In genomic region chr22:29555065-29555644, GRCh38 we compare ENCODE assay signal across 10 cellular contexts. TPM values are rescaled to one million over a fixed set of nuclear protein-coding genes. Genes with fewer than 3 reads are reported as not detected.
DNase-seq lines count a peak whose midpoint lies in the region; ATAC-seq and TF ChIP-seq lines count a peak whose summit lies in the region.
"Had no signal": no experiment of that assay in that cellular context is flagged by ENCODE, and none has a peak within 500 bp of the region (broad histone marks: within the 10 kb centered on the region; RNA-seq: fewer than 3 reads in every experiment).

No MANE protein-coding gene starts in this region.

- H4K20me1 ChIP-seq in H9 (ENCODE audit: control insufficient read depth, insufficient read depth, insufficient read length) = no peaks in the 10 kb centered on the region

- H2AFZ ChIP-seq in H9 (ENCODE audit: low read length) = no peak overlapping the region
- no peak overlapping the region for H2AFZ ChIP-seq in mesenchymal stem cell (ENCODE audit: low read depth, low read length)

- ATAC-seq in GM21619 (IDR thresholded peaks at IDR 0.05; ENCODE audit: unreplicated experiment) (no peak), esophagus mucosa (no peak)

- H3K36me3 Mint-ChIP-seq in H9 (ENCODE audit: insufficient read depth in 1 of 3, low read depth in 3 of 3) (peaks cover 47 to 80% (median 76%) of the 10 kb centered on the region in 3 experiments), brain (peaks cover 63% of the 10 kb centered on the region)

- H3K18ac ChIP-seq in H9 (ENCODE audit: insufficient read length, low read depth, low read length) (no peak overlapping the region), mesenchymal stem cell (ENCODE audit: low read depth in 1 of 2, low read length in 2 of 2) (no peak overlapping the region)

- H3K4me3 ChIP-seq in mesenchymal stem cell (ENCODE audit: insufficient read depth in 1 of 2, low read depth in 1 of 2, low read length in 2 of 2) = no peak overlapping the region

- TF ChIP-seq CTCF in H9 (conservative IDR thresholded peaks at IDR 0.05) = no peak
- TF ChIP-seq CTCF in brain (conservative IDR thresholded peaks at IDR 0.05) = no peak

- no peaks in the 10 kb centered on the region for H3K9me3 ChIP-seq in H9 (ENCODE audit: control insufficient read depth, low read depth, low read length)
- H3K9me3 ChIP-seq in mesenchymal stem cell (ENCODE audit: control insufficient read depth, low read length) = no peaks in the 10 kb centered on the region

- H3K79me2 ChIP-seq in H9 (ENCODE audit: insufficient read depth, low read length) = no peaks in the 10 kb centered on the region; the same call in 1 of the 2 replicates

- H3K14ac ChIP-seq in H9 (ENCODE audit: insufficient read depth, low read length) (no peak overlapping the region), mesenchymal stem cell (ENCODE audit: low read length in 2 of 2) (no peak overlapping the region)

- H4K91ac ChIP-seq in H9 (ENCODE audit: insufficient read length, low read depth, low read length) (no peak overlapping the region), mesenchymal stem cell (ENCODE audit: low read length) (no peak overlapping the region)

- H3K27ac ChIP-seq in H9 (ENCODE audit: insufficient read length, low read depth, low read length) (no peak overlapping the region), mesenchymal stem cell (ENCODE audit: low read length, poor library complexity, severe bottlenecking) (no peak overlapping the region)

- peaks cover 5 to 8% of the 10 kb centered on the region in 2 experiments; a peak in 4 of 5 replicates for H3K9me3 Mint-ChIP-seq in H9
- H3K9me3 Mint-ChIP-seq in brain = peaks cover 0 to 7% (median 0%) of the 10 kb centered on the region in 5 experiments

- no peak overlapping the region for H2AK5ac ChIP-seq in H9 (ENCODE audit: insufficient read length, low read length)
- H2AK5ac ChIP-seq in mesenchymal stem cell (ENCODE audit: low read length, severe bottlenecking) = no peak overlapping the region

- H3K56ac ChIP-seq in H9 (ENCODE audit: insufficient read length, low read depth, low read length) = no peak overlapping the region

- H3K23ac ChIP-seq in H9 (ENCODE audit: insufficient read length, low read depth, low read length) (no peak overlapping the region), mesenchymal stem cell (ENCODE audit: low read length in 2 of 2) (no peak overlapping the region)

- H2BK120ac ChIP-seq in H9 (ENCODE audit: low read depth, low read length, poor library complexity, severe bottlenecking) = no peak overlapping the region
- H2BK120ac ChIP-seq in mesenchymal stem cell (ENCODE audit: low read depth, low read length) = no peak overlapping the region

- H3K36me3 ChIP-seq in mesenchymal stem cell (ENCODE audit: control insufficient read depth in 1 of 2, insufficient read depth in 2 of 2, low read depth in 1 of 2, low read length in 2 of 2) = peaks cover 53 to 59% of the 10 kb centered on the region in 2 experiments

- no peak overlapping the region for H2BK20ac ChIP-seq in H9 (ENCODE audit: low read depth, low read length, poor library complexity, severe bottlenecking)

- H3K4ac ChIP-seq in H9 (ENCODE audit: low read depth, low read length) (no peak overlapping the region), mesenchymal stem cell (ENCODE audit: low read depth in 1 of 2, low read length in 2 of 2) (no peak overlapping the region)

- WGBS in H9 (ENCODE audit: extremely low coverage, insufficient read length, low lambda C conversion rate) = no CpG with 5 or more reads among the region's 4 CpGs
- 84% methylated on average over 2 of the region's 4 CpGs for WGBS in mesenchymal stem cell

- no peak overlapping the region for H4K8ac ChIP-seq in H9 (replicated peaks; ENCODE audit: insufficient read length, low read depth, low read length)
- no peak overlapping the region for H4K8ac ChIP-seq in mesenchymal stem cell (ENCODE audit: low read length)

- DNase-seq in AG08396 (ENCODE audit: low spot score) = peak; percentile 44
- DNase-seq in H9 = no peak
- no peak for DNase-seq in mesenchymal stem cell
- DNase-seq in T-helper 9 cell = no peak
- no peak for DNase-seq in superior temporal gyrus (ENCODE audit: extremely low spot score)
- DNase-seq: HCEC 1CT, occipital lobe had no signal

- H3K27ac Mint-ChIP-seq in H9 = peak overlapping the region; percentile 7 to 76 (median 41); a peak in 2 of 7 replicates
- H3K27ac Mint-ChIP-seq in brain = peak overlapping the region; percentile 53 to 97 (median 91)

- H3K9ac ChIP-seq in H9 (ENCODE audit: extremely low read depth, insufficient read length, low read length) = no peak overlapping the region
- H3K9ac ChIP-seq in mesenchymal stem cell (ENCODE audit: low read length) = peak overlapping the region; percentile 97

- H2BK12ac ChIP-seq in H9 (ENCODE audit: insufficient read length, low read depth, low read length) (no peak overlapping the region), mesenchymal stem cell (ENCODE audit: low read length in 2 of 2) (no peak overlapping the region)

- H3K79me1 ChIP-seq in H9 (ENCODE audit: insufficient read depth, low read depth, low read length, poor library complexity, severe bottlenecking) = no peaks in the 10 kb centered on the region
- peaks cover 9% of the 10 kb centered on the region for H3K79me1 ChIP-seq in mesenchymal stem cell (replicated peaks; ENCODE audit: low read length, poor library complexity, severe bottlenecking)

- no peaks in the 10 kb centered on the region for H3K27me3 ChIP-seq in H9 (ENCODE audit: insufficient read depth, low read length)
- no peaks in the 10 kb centered on the region for H3K27me3 ChIP-seq in mesenchymal stem cell (ENCODE audit: control insufficient read depth in 1 of 2, insufficient read depth in 1 of 2, low read length in 2 of 2)

- H3K4me3 Mint-ChIP-seq in H9 = 0 out of 5 replicates have a peak overlapping the region, but pooled peaks have one; percentile 7 to 25
- peak overlapping the region; percentile 29 to 85 (median 75) for H3K4me3 Mint-ChIP-seq in brain

- no peaks in the 10 kb centered on the region; the same call in 1 of the 2 replicates for H3K27me3 Mint-ChIP-seq in H9 (ENCODE audit: low read depth)
- H3K27me3 Mint-ChIP-seq in brain = no peaks in the 10 kb centered on the region

- H4K5ac ChIP-seq in H9 (ENCODE audit: insufficient read length, low read depth, low read length) = no peak overlapping the region

- H3K4me1 Mint-ChIP-seq in H9 (peaks cover 3 to 7% of the 10 kb centered on the region in 2 experiments; a peak in 3 of 4 replicates), brain (peaks cover 19% of the 10 kb centered on the region)

- H2BK5ac ChIP-seq in H9 (ENCODE audit: insufficient read length, low read length) (no peak overlapping the region), mesenchymal stem cell (ENCODE audit: low read depth, low read length, poor library complexity, severe bottlenecking) (no peak overlapping the region)

- no peak overlapping the region for H3T11ph ChIP-seq in H9 (ENCODE audit: low read length)

- H2BK15ac ChIP-seq in H9 (ENCODE audit: low read depth, low read length) (no peak overlapping the region), mesenchymal stem cell (ENCODE audit: low read depth, poor library complexity, severe bottlenecking) (no peak overlapping the region)

- no peaks in the 10 kb centered on the region for H3K4me1 ChIP-seq in H9 (ENCODE audit: insufficient read depth, low read length)
- H3K4me1 ChIP-seq in mesenchymal stem cell (ENCODE audit: control insufficient read depth, insufficient read depth, low read depth, low read length) = no peaks in the 10 kb centered on the region

- H3K4me2 ChIP-seq in H9 (ENCODE audit: insufficient read depth, insufficient read length, low read length) = no peak overlapping the region
- no peak overlapping the region for H3K4me2 ChIP-seq in mesenchymal stem cell (ENCODE audit: low read length, poor library complexity, severe bottlenecking)

- H3K23me2 ChIP-seq in H9 (ENCODE audit: insufficient read length, low read depth, low read length, poor library complexity, severe bottlenecking) = no peaks in the 10 kb centered on the region

RNA-seq across cellular contexts. Expression of gene THOC5, which starts 1.6 kb away (rescaled TPM):
- 68.2 and 71.8 TPM in 2 replicates for total RNA-seq in H9 (2021)
- 30.5 TPM for polyA plus RNA-seq in brain (ENCODE audit: insufficient read depth, low read depth, low replicate concordance)
- 32.8 TPM for polyA plus RNA-seq in mesenchymal stem cell (2013, experiment 1 of 2)
- 35.4 TPM for polyA plus RNA-seq in mesenchymal stem cell (2013, experiment 2 of 2)
- 30.1 TPM for total RNA-seq in esophagus mucosa

RNA-seq across cellular contexts. Expression of gene NIPSNAP1, which starts 25.8 kb away (rescaled TPM):
- total RNA-seq in H9 (2021) = 169 and 171 TPM in 2 replicates
- 131 TPM for polyA plus RNA-seq in brain (ENCODE audit: insufficient read depth, low read depth, low replicate concordance)
- 71.1 TPM for polyA plus RNA-seq in mesenchymal stem cell (2013, experiment 1 of 2)
- polyA plus RNA-seq in mesenchymal stem cell (2013, experiment 2 of 2) = 70.1 TPM
- total RNA-seq in esophagus mucosa = 39.0 TPM

RNA-seq across cellular contexts. Expression of gene NF2, which starts 48.3 kb away (rescaled TPM):
- total RNA-seq in H9 (2021) (46.5 and 50.9 TPM in 2 replicates), esophagus mucosa (32.3 TPM)
- 14.5 TPM for polyA plus RNA-seq in brain (ENCODE audit: insufficient read depth, low read depth, low replicate concordance)
- polyA plus RNA-seq in mesenchymal stem cell (2013, experiment 1 of 2) = 19.0 TPM
- 18.1 TPM for polyA plus RNA-seq in mesenchymal stem cell (2013, experiment 2 of 2)
